ENCODE assay signal across 23 cellular contexts in the genomic region with DNA sequence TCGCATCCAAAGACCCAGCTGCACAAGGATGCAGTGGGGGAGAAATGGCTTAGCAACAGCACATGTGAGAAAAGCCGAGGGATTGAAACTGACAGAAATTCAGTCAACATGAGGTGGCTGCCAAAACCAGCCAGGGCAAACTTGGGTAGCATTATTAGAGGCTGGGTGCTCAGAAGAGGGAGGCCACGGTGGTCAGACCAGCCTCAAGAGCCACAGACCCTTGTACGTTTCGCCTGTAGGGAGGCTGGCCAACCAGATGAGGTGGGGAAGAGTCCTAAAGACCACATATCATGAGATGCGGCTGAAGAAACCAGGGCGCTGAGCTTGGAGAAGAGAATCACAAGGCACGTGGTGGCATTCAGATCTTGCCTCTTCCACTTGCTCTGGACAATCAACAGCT. TPM values are rescaled to one million over a fixed set of nuclear protein-coding genes. Genes with fewer than 3 reads are reported as not detected.
DNase-seq lines count a peak whose midpoint lies in the region; ATAC-seq, FAIRE-seq and TF ChIP-seq lines count a peak whose summit lies in the region.
"Had no signal": no experiment of that assay in that cellular context is flagged by ENCODE, and none has a peak within 500 bp of the region (broad histone marks: within the 10 kb centered on the region; RNA-seq: fewer than 3 reads in every experiment).

No MANE protein-coding gene starts in this region.

- no peak overlapping the region for H3K23ac ChIP-seq in neuronal stem cell (ENCODE audit: low read depth, low read length, poor library complexity)

- H3K4me1 ChIP-seq in neuronal stem cell (ENCODE audit: control insufficient read depth in 2 of 2, insufficient read depth in 1 of 2, low read depth in 1 of 2, low read length in 2 of 2): peaks cover 4 to 14% of the 10 kb centered on the region in 2 donors
- H3K4me1 ChIP-seq in osteoblast (ENCODE audit: insufficient read depth, low read length): no peaks in the 10 kb centered on the region
- H3K4me1 ChIP-seq in PC-3 (ENCODE audit: insufficient read depth, low read length): no peaks in the 10 kb centered on the region
- H3K4me1 ChIP-seq in HepG2 (ENCODE audit: insufficient read depth, low read length): peaks cover 10% of the 10 kb centered on the region; the same call in 1 of the 2 replicates

- DNase-seq in activated CD8-positive, alpha-beta memory T cell treated with anti-CD3 and anti-CD28 coated beads, Interleukin-2, amount 10 ng/mL, durations not matched to agents 7 days and 5 days: peak; percentile 34
- DNase-seq in activated CD8-positive, alpha-beta memory T cell treated with anti-CD3 and anti-CD28 coated beads, Interleukin-2, amount 50 U/mL, for 48 hours: no peak
- DNase-seq in neuronal stem cell (ENCODE audit: low spot score): no peak
- no peak for DNase-seq in osteoblast (ENCODE audit: insufficient read length, low spot score, missing footprints)
- DNase-seq in PC-3: no peak
- no peak for DNase-seq in HepG2 (ENCODE audit: low spot score)
- DNase-seq in AG20443 (ENCODE audit: low spot score): no peak

- H3K27me3 ChIP-seq in neuronal stem cell (ENCODE audit: control insufficient read depth in 3 of 3, insufficient read depth in 3 of 3, low read depth in 1 of 3, low read length in 3 of 3) (peaks cover 0 to 6% (median 0%) of the 10 kb centered on the region in 3 experiments), osteoblast (ENCODE audit: insufficient read depth, low read length) (peaks cover 3% of the 10 kb centered on the region), PC-3 (ENCODE audit: low read length) (peaks cover 9% of the 10 kb centered on the region; the same call in 1 of the 2 replicates), HepG2 (ENCODE audit: control insufficient read depth in 1 of 2, insufficient read depth in 2 of 2, low read length in 2 of 2) (peaks cover 3 to 11% of the 10 kb centered on the region in 2 experiments; a peak in 3 of 5 replicates)

- H3K9me3 Mint-ChIP-seq in activated CD8-positive, alpha-beta memory T cell treated with anti-CD3 and anti-CD28 coated beads, Interleukin-2, amount 10 ng/mL, durations not matched to agents 7 days and 5 days (ENCODE audit: low read depth): no peaks in the 10 kb centered on the region
- H3K9me3 Mint-ChIP-seq in dendritic cell treated with granulocyte-macrophage colony-stimulating factor and Interleukin-4, amounts not matched to agents 40 ng/mL and 50 ng/mL, for 4 days: no peaks in the 10 kb centered on the region
- H3K9me3 Mint-ChIP-seq: activated CD4-positive, alpha-beta memory T cell treated with anti-CD3 and anti-CD28 coated beads, Interleukin-2, amount 10 ng/mL, durations not matched to agents 7 days and 5 days; activated naive CD8-positive, alpha-beta T cell treated with anti-CD3 and anti-CD28 coated beads, Interleukin-2, amount 10 ng/mL, durations not matched to agents 7 days and 5 days; CD8-positive, alpha-beta T cell; mesothelial cell of epicardium had no signal

- H3K27ac Mint-ChIP-seq in activated CD8-positive, alpha-beta memory T cell treated with anti-CD3 and anti-CD28 coated beads, Interleukin-2, amount 10 ng/mL, durations not matched to agents 7 days and 5 days: no peak overlapping the region
- H3K27ac Mint-ChIP-seq in dendritic cell treated with granulocyte-macrophage colony-stimulating factor and Interleukin-4, amounts not matched to agents 40 ng/mL and 50 ng/mL, for 4 days: peak overlapping the region; percentile 71
- H3K27ac Mint-ChIP-seq: activated CD4-positive, alpha-beta memory T cell treated with anti-CD3 and anti-CD28 coated beads, Interleukin-2, amount 10 ng/mL, durations not matched to agents 7 days and 5 days; activated naive CD8-positive, alpha-beta T cell treated with anti-CD3 and anti-CD28 coated beads, Interleukin-2, amount 10 ng/mL, durations not matched to agents 7 days and 5 days; CD8-positive, alpha-beta T cell; mesothelial cell of epicardium; naive thymus-derived CD4-positive, alpha-beta T cell had no signal

- no peaks in the 10 kb centered on the region for H3K9me2 ChIP-seq in PC-3 (replicated peaks; ENCODE audit: low read length)

- peak overlapping the region; percentile 69 for H2BK120ac ChIP-seq in neuronal stem cell (ENCODE audit: low read depth, low read length)

- no peak overlapping the region for H3K4me3 ChIP-seq in neuronal stem cell (ENCODE audit: low read length in 2 of 2)
- H3K4me3 ChIP-seq in osteoblast (ENCODE audit: insufficient read depth, low read length): no peak overlapping the region
- H3K4me3 ChIP-seq in PC-3 (ENCODE audit: low read length): no peak overlapping the region
- H3K4me3 ChIP-seq in HepG2 (replicated peaks in 1 of 3; ENCODE audit: insufficient read depth in 1 of 3, low read depth in 2 of 3, low read length in 3 of 3): no peak overlapping the region
- H3K4me3 ChIP-seq: GM12878, left lung, spleen had no signal

- peak overlapping the region; percentile 11 for H2AK5ac ChIP-seq in neuronal stem cell (ENCODE audit: low read depth, low read length)

- no peak overlapping the region for H4K8ac ChIP-seq in neuronal stem cell (ENCODE audit: low read depth, low read length)

- CTCF ChIA-PET in activated CD8-positive, alpha-beta memory T cell treated with anti-CD3 and anti-CD28 coated beads, Interleukin-2, amount 10 ng/mL, durations not matched to agents 7 days and 5 days (lab: Charles Lee): interaction anchor here (0.6 to 8.7 kb wide), 18 partner anchors 9 to 852 kb away, joined by 3 to 284 read pairs (median 4); no protein-coding TSS in a partner anchor
- CTCF ChIA-PET in PC-3 (lab: Charles Lee) (interaction anchor here (1.7 to 4.0 kb wide), 2 partner anchors 115 to 117 kb away, joined by 7 to 24 read pairs; no protein-coding TSS in a partner anchor), HepG2 (lab: Yijun Ruan, JAX; ENCODE audit: low intra/inter-chr PET ratio, low total read pairs) (interaction anchor here (6.9 kb wide), 1 partner anchor 116 kb away, joined by 132 read pairs; no protein-coding TSS in a partner anchor)

- no peak overlapping the region for H4K91ac ChIP-seq in neuronal stem cell (ENCODE audit: low read depth, low read length, poor library complexity)

- no peaks in the 10 kb centered on the region for H3K79me1 ChIP-seq in neuronal stem cell (ENCODE audit: low read depth, low read length)

- peaks cover 23% of the 10 kb centered on the region for H3K27me3 Mint-ChIP-seq in activated CD8-positive, alpha-beta memory T cell treated with anti-CD3 and anti-CD28 coated beads, Interleukin-2, amount 10 ng/mL, durations not matched to agents 7 days and 5 days
- H3K27me3 Mint-ChIP-seq in dendritic cell treated with granulocyte-macrophage colony-stimulating factor and Interleukin-4, amounts not matched to agents 40 ng/mL and 50 ng/mL, for 4 days: peaks cover 19% of the 10 kb centered on the region

- peak overlapping the region; percentile 90 for H3K18ac ChIP-seq in neuronal stem cell (ENCODE audit: low read length)

- H3K36me3 ChIP-seq in neuronal stem cell (replicated peaks in 1 of 2; ENCODE audit: control insufficient read depth in 2 of 2, insufficient read depth in 2 of 2, low read length in 2 of 2): no peaks in the 10 kb centered on the region
- H3K36me3 ChIP-seq in osteoblast (ENCODE audit: insufficient read depth, low read length): no peaks in the 10 kb centered on the region
- no peaks in the 10 kb centered on the region for H3K36me3 ChIP-seq in PC-3 (ENCODE audit: low read depth, low read length)
- no peaks in the 10 kb centered on the region for H3K36me3 ChIP-seq in HepG2 (replicated peaks in 1 of 2; ENCODE audit: control insufficient read depth in 1 of 2, insufficient read depth in 2 of 2, low read length in 2 of 2)
- H3K36me3 ChIP-seq: left lung, spleen had no signal

- no peak for FAIRE-seq in HepG2 (lab: Jason Lieb, UNC)
- FAIRE-seq: astrocyte had no signal

- no peak for TF ChIP-seq POLR2A in HepG2 (IDR thresholded peaks at IDR 0.05; ENCODE audit: insufficient read depth in 1 of 2, low read depth in 2 of 2, low read length in 2 of 2)

- peaks cover 2% of the 10 kb centered on the region for H3K4me1 Mint-ChIP-seq in activated CD8-positive, alpha-beta memory T cell treated with anti-CD3 and anti-CD28 coated beads, Interleukin-2, amount 10 ng/mL, durations not matched to agents 7 days and 5 days
- H3K4me1 Mint-ChIP-seq in dendritic cell treated with granulocyte-macrophage colony-stimulating factor and Interleukin-4, amounts not matched to agents 40 ng/mL and 50 ng/mL, for 4 days (ENCODE audit: low read depth): peaks cover 13% of the 10 kb centered on the region

- H3F3A ChIP-seq in PC-3 (ENCODE audit: low read length, unreplicated experiment): no peaks in the 10 kb centered on the region

- H3K36me3 Mint-ChIP-seq in activated CD8-positive, alpha-beta memory T cell treated with anti-CD3 and anti-CD28 coated beads, Interleukin-2, amount 10 ng/mL, durations not matched to agents 7 days and 5 days: no peaks in the 10 kb centered on the region
- H3K36me3 Mint-ChIP-seq in dendritic cell treated with granulocyte-macrophage colony-stimulating factor and Interleukin-4, amounts not matched to agents 40 ng/mL and 50 ng/mL, for 4 days (ENCODE audit: low read depth): no peaks in the 10 kb centered on the region
- H3K36me3 Mint-ChIP-seq: activated naive CD8-positive, alpha-beta T cell treated with anti-CD3 and anti-CD28 coated beads, Interleukin-2, amount 10 ng/mL, durations not matched to agents 7 days and 5 days; CD8-positive, alpha-beta T cell; mesothelial cell of epicardium; naive thymus-derived CD4-positive, alpha-beta T cell had no signal

- no peak for ATAC-seq in activated CD8-positive, alpha-beta memory T cell treated with anti-CD3 and anti-CD28 coated beads, Interleukin-2, amount 10 ng/mL, durations not matched to agents 7 days and 5 days
- ATAC-seq in PC-3 (no peak), HepG2 (no peak)

- H3K9ac ChIP-seq in neuronal stem cell (ENCODE audit: low read depth, low read length, poor library complexity): no peak overlapping the region
- no peak overlapping the region for H3K9ac ChIP-seq in PC-3 (ENCODE audit: low read length)
- no peak overlapping the region for H3K9ac ChIP-seq in HepG2 (ENCODE audit: insufficient read depth, low read depth, low read length)

- H3K27ac ChIP-seq in neuronal stem cell (replicated peaks; ENCODE audit: low read length) (no peak overlapping the region), osteoblast (ENCODE audit: low read depth, low read length) (no peak overlapping the region), PC-3 (ENCODE audit: low read length) (no peak overlapping the region), HepG2 (ENCODE audit: extremely low read length, insufficient read depth, low read length) (no peak overlapping the region)
- H3K27ac ChIP-seq: left lung, spleen had no signal

- in situ Hi-C loops in HepG2 (cut with HindIII; ENCODE audit: extremely low pct_ligation_motif_present, low pct_unique_long_range_greater_than_20kb): loop anchor here (5.0 kb wide), 1 partner anchor 116 kb away; no protein-coding TSS in a partner anchor

- WGBS in neuronal stem cell (ENCODE audit: extremely low coverage in 2 of 2, insufficient read length in 2 of 2, insufficient replicate concordance in 1 of 2), 2 donors: no CpG with 5 or more reads among the region's 8 CpGs
- 60% methylated on average over 8 of the region's 8 CpGs for WGBS in HepG2 (ENCODE audit: low lambda C conversion rate)

- no peaks in the 10 kb centered on the region for H3K79me2 ChIP-seq in osteoblast (ENCODE audit: insufficient read depth, low read length)
- no peaks in the 10 kb centered on the region for H3K79me2 ChIP-seq in PC-3 (ENCODE audit: low read length)
- H3K79me2 ChIP-seq in HepG2 (ENCODE audit: insufficient read depth, low read length): no peaks in the 10 kb centered on the region

- H3K4me2 ChIP-seq in neuronal stem cell (ENCODE audit: insufficient read depth, low read length, poor library complexity, severe bottlenecking) (no peak overlapping the region), osteoblast (ENCODE audit: insufficient read depth, low read length) (no peak overlapping the region), PC-3 (ENCODE audit: low read length) (no peak overlapping the region), HepG2 (ENCODE audit: low read depth, low read length) (no peak overlapping the region)

- TF ChIP-seq CTCF in osteoblast (IDR thresholded peaks at IDR 0.05; ENCODE audit: extremely low read depth, low read depth, low read length) (no peak), PC-3 (conservative IDR thresholded peaks at IDR 0.05; ENCODE audit: low read depth, low read length) (no peak), HepG2 (CRISPR knock-in tag; IDR thresholded peaks at IDR 0.05) (no peak)

- POLR2A ChIA-PET in PC-3 (lab: Charles Lee; ENCODE audit: unreplicated experiment): no interaction called here
- POLR2A ChIA-PET in HepG2 (lab: Yijun Ruan, JAX): interaction anchor here (1.7 kb wide), 1 partner anchor 118 kb away, joined by 6 read pairs; no protein-coding TSS in a partner anchor

- H3K4me3 Mint-ChIP-seq in activated CD8-positive, alpha-beta memory T cell treated with anti-CD3 and anti-CD28 coated beads, Interleukin-2, amount 10 ng/mL, durations not matched to agents 7 days and 5 days: no peak overlapping the region
- H3K4me3 Mint-ChIP-seq in dendritic cell treated with granulocyte-macrophage colony-stimulating factor and Interleukin-4, amounts not matched to agents 40 ng/mL and 50 ng/mL, for 4 days: peak overlapping the region; percentile 64
- H3K4me3 Mint-ChIP-seq: activated CD4-positive, alpha-beta memory T cell treated with anti-CD3 and anti-CD28 coated beads, Interleukin-2, amount 10 ng/mL, durations not matched to agents 7 days and 5 days; activated naive CD8-positive, alpha-beta T cell treated with anti-CD3 and anti-CD28 coated beads, Interleukin-2, amount 10 ng/mL, durations not matched to agents 7 days and 5 days; CD8-positive, alpha-beta T cell; mesothelial cell of epicardium had no signal

- no peak for TF ChIP-seq RAD21 in HepG2 (CRISPR knock-in tag; IDR thresholded peaks at IDR 0.05)

- H3K4ac ChIP-seq in neuronal stem cell (ENCODE audit: low read length): no peak overlapping the region

- H2BK15ac ChIP-seq in neuronal stem cell (ENCODE audit: low read length): peak overlapping the region; percentile 56

- BruUV-seq in PC-3 (replicated peaks; lab: Mats Ljungman, UMichigan) (no TSS peak), HepG2 (replicated peaks; lab: Mats Ljungman, UMichigan) (no TSS peak)

- intact Hi-C loops in dendritic cell treated with granulocyte-macrophage colony-stimulating factor and Interleukin-4, amounts not matched to agents 40 ng/mL and 50 ng/mL, for 4 days (cut with micrococcal nuclease): no loop called here
- intact Hi-C loops in PC-3 (cut with micrococcal nuclease) (no loop called here), HepG2 (cut with micrococcal nuclease; ENCODE audit: unreplicated experiment) (no loop called here)

- H3K14ac ChIP-seq in neuronal stem cell (ENCODE audit: low read length): no peak overlapping the region

- H2BK12ac ChIP-seq in neuronal stem cell (ENCODE audit: low read length): no peak overlapping the region

- no peak overlapping the region for H2BK5ac ChIP-seq in neuronal stem cell (ENCODE audit: low read length)

- H3K9me3 ChIP-seq in neuronal stem cell (replicated peaks in 1 of 2; ENCODE audit: control insufficient read depth in 2 of 2, insufficient read depth in 1 of 2, low read depth in 1 of 2, low read length in 2 of 2) (peaks cover 0 to 2% of the 10 kb centered on the region in 2 donors), osteoblast (ENCODE audit: low read depth, low read length) (no peaks in the 10 kb centered on the region), PC-3 (ENCODE audit: low read length) (no peaks in the 10 kb centered on the region), HepG2 (ENCODE audit: low read length) (no peaks in the 10 kb centered on the region)
- H3K9me3 ChIP-seq: left lung had no signal

- H4K20me1 ChIP-seq in osteoblast (ENCODE audit: insufficient read depth, low read length) (no peaks in the 10 kb centered on the region), PC-3 (ENCODE audit: low read length) (no peaks in the 10 kb centered on the region), HepG2 (ENCODE audit: insufficient read depth, low read length) (no peaks in the 10 kb centered on the region)

- TF ChIP-seq EP300 in HepG2 (IDR thresholded peaks at IDR 0.05; ENCODE audit: low read depth in 2 of 2, low read length in 2 of 2) (no peak), HepG2 (CRISPR knock-in tag; IDR thresholded peaks at IDR 0.05; ENCODE audit: borderline replicate concordance) (no peak)

- H2AFZ ChIP-seq in neuronal stem cell (ENCODE audit: low read length) (peak overlapping the region; percentile 82), osteoblast (ENCODE audit: low read length) (no peak overlapping the region), PC-3 (ENCODE audit: low read length) (no peak overlapping the region), HepG2 (ENCODE audit: low read length) (no peak overlapping the region)

RNA-seq across cellular contexts. Expression of gene SLC22A8, which starts 7.8 kb away (rescaled TPM):
- not detected for total RNA-seq in activated CD8-positive, alpha-beta memory T cell treated with anti-CD3 and anti-CD28 coated beads, Interleukin-2, amount 10 ng/mL, durations not matched to agents 7 days and 5 days
- polyA plus RNA-seq in neuronal stem cell (2013, experiment 1 of 2): not detected
- not detected for polyA plus RNA-seq in neuronal stem cell (2013, experiment 2 of 2)
- not detected in 2 replicates for total RNA-seq in osteoblast
- total RNA-seq in PC-3 (2014; rRNA removed): not detected in 2 replicates
- 0.04 TPM in 1 of 2 replicates, not detected in the other for total RNA-seq in HepG2 (2016; rRNA removed; fragmentation: Illumina TruSeq; extraction: Trizol)
- total RNA-seq in HepG2 (2016; cell fraction: cytosol; rRNA removed; fragmentation: Illumina TruSeq; extraction: Trizol; ENCODE audit: low read depth): not detected in 2 replicates
- total RNA-seq in HepG2 (2016; cell fraction: insoluble cytoplasmic fraction; rRNA removed; fragmentation: Illumina TruSeq; extraction: Trizol): not detected in 2 replicates
- not detected in 2 replicates for total RNA-seq in HepG2 (2016; cell fraction: membrane; rRNA removed; fragmentation: Illumina TruSeq; extraction: Trizol)
- 0.68 TPM in 1 of 2 replicates, not detected in the other for total RNA-seq in HepG2 (2016; cell fraction: nucleus; rRNA removed; fragmentation: Illumina TruSeq; extraction: Trizol)
- polyA plus RNA-seq in HepG2 (2011; rRNA removed): 0.05 and 0.33 TPM in 2 replicates
- polyA plus RNA-seq in HepG2 (2011; cell fraction: cytosol; rRNA removed): 0.11 and 0.14 TPM in 2 replicates
- 0.85 and 0.99 TPM in 2 replicates for polyA plus RNA-seq in HepG2 (2011; cell fraction: nucleus; rRNA removed)
- polyA plus RNA-seq in HepG2 (2012): 0.43 and 0.78 TPM in 2 replicates
- not detected in 2 replicates for polyA plus RNA-seq in HepG2 (2016; cell fraction: cytosol; fragmentation: Illumina TruSeq; extraction: Trizol; ENCODE audit: low read depth)
- not detected in 2 replicates for polyA plus RNA-seq in HepG2 (2016; cell fraction: insoluble cytoplasmic fraction; fragmentation: Illumina TruSeq; extraction: Trizol; ENCODE audit: low read depth)
- not detected in 2 replicates for polyA plus RNA-seq in HepG2 (2016; cell fraction: membrane; fragmentation: Illumina TruSeq; extraction: Trizol; ENCODE audit: low read depth)
- polyA plus RNA-seq in HepG2 (2016; cell fraction: nucleus; fragmentation: Illumina TruSeq; extraction: Trizol; ENCODE audit: insufficient read depth, low read depth): not detected in 2 replicates
- 0.32 TPM in 1 of 2 replicates, not detected in the other for polyA minus RNA-seq in HepG2 (2011; rRNA and poly(A)+ RNA removed; ENCODE audit: low replicate concordance)
- polyA minus RNA-seq in HepG2 (2011; cell fraction: cytosol; rRNA and poly(A)+ RNA removed): not detected in 2 replicates
- polyA minus RNA-seq in HepG2 (2011; cell fraction: nucleus; rRNA and poly(A)+ RNA removed): 0.13 TPM in 1 of 2 replicates, not detected in the other
- total RNA-seq: activated CD4-positive, alpha-beta memory T cell treated with anti-CD3 and anti-CD28 coated beads, Interleukin-2, amount 10 ng/mL, durations not matched to agents 7 days and 5 days; activated naive CD8-positive, alpha-beta T cell treated with anti-CD3 and anti-CD28 coated beads, Interleukin-2, amount 10 ng/mL, durations not matched to agents 7 days and 5 days; astrocyte; CD8-positive, alpha-beta T cell; glomerular endothelial cell; GM12878; IMR-90; left lung; mesothelial cell of epicardium; naive thymus-derived CD4-positive, alpha-beta T cell; osteocyte; SK-MEL-5; spleen; subcutaneous adipose tissue; urinary bladder had no signal
- polyA plus RNA-seq: GM12878; IMR-90; naive thymus-derived CD4-positive, alpha-beta T cell; spleen; urinary bladder had no signal

RNA-seq across cellular contexts. Expression of gene SLC22A6, which starts 38.6 kb away (rescaled TPM):
- not detected for total RNA-seq in activated CD8-positive, alpha-beta memory T cell treated with anti-CD3 and anti-CD28 coated beads, Interleukin-2, amount 10 ng/mL, durations not matched to agents 7 days and 5 days
- polyA plus RNA-seq in neuronal stem cell (2013, experiment 1 of 2): not detected
- polyA plus RNA-seq in neuronal stem cell (2013, experiment 2 of 2): not detected
- total RNA-seq in osteoblast (not detected in 2 replicates), PC-3 (2014; rRNA removed) (not detected in 2 replicates), HepG2 (2016; rRNA removed; fragmentation: Illumina TruSeq; extraction: Trizol) (not detected in 2 replicates)
- not detected in 2 replicates for total RNA-seq in HepG2 (2016; cell fraction: cytosol; rRNA removed; fragmentation: Illumina TruSeq; extraction: Trizol; ENCODE audit: low read depth)
- total RNA-seq in HepG2 (2016; cell fraction: insoluble cytoplasmic fraction; rRNA removed; fragmentation: Illumina TruSeq; extraction: Trizol): not detected in 2 replicates
- total RNA-seq in HepG2 (2016; cell fraction: membrane; rRNA removed; fragmentation: Illumina TruSeq; extraction: Trizol): not detected in 2 replicates
- total RNA-seq in HepG2 (2016; cell fraction: nucleus; rRNA removed; fragmentation: Illumina TruSeq; extraction: Trizol): not detected in 2 replicates
- not detected in 2 replicates for polyA plus RNA-seq in HepG2 (2011; rRNA removed)
- polyA plus RNA-seq in HepG2 (2011; cell fraction: cytosol; rRNA removed): not detected in 2 replicates
- polyA plus RNA-seq in HepG2 (2011; cell fraction: nucleus; rRNA removed): not detected in 2 replicates
- not detected in 2 replicates for polyA plus RNA-seq in HepG2 (2012)
- not detected in 2 replicates for polyA plus RNA-seq in HepG2 (2016; cell fraction: cytosol; fragmentation: Illumina TruSeq; extraction: Trizol; ENCODE audit: low read depth)
- polyA plus RNA-seq in HepG2 (2016; cell fraction: insoluble cytoplasmic fraction; fragmentation: Illumina TruSeq; extraction: Trizol; ENCODE audit: low read depth): not detected in 2 replicates
- not detected in 2 replicates for polyA plus RNA-seq in HepG2 (2016; cell fraction: membrane; fragmentation: Illumina TruSeq; extraction: Trizol; ENCODE audit: low read depth)
- polyA plus RNA-seq in HepG2 (2016; cell fraction: nucleus; fragmentation: Illumina TruSeq; extraction: Trizol; ENCODE audit: insufficient read depth, low read depth): not detected in 2 replicates
- not detected in 2 replicates for polyA minus RNA-seq in HepG2 (2011; rRNA and poly(A)+ RNA removed; ENCODE audit: low replicate concordance)
- not detected in 2 replicates for polyA minus RNA-seq in HepG2 (2011; cell fraction: cytosol; rRNA and poly(A)+ RNA removed)
- polyA minus RNA-seq in HepG2 (2011; cell fraction: nucleus; rRNA and poly(A)+ RNA removed): not detected in 2 replicates
- total RNA-seq: activated CD4-positive, alpha-beta memory T cell treated with anti-CD3 and anti-CD28 coated beads, Interleukin-2, amount 10 ng/mL, durations not matched to agents 7 days and 5 days; activated naive CD8-positive, alpha-beta T cell treated with anti-CD3 and anti-CD28 coated beads, Interleukin-2, amount 10 ng/mL, durations not matched to agents 7 days and 5 days; astrocyte; CD8-positive, alpha-beta T cell; glomerular endothelial cell; GM12878; IMR-90; left lung; mesothelial cell of epicardium; naive thymus-derived CD4-positive, alpha-beta T cell; osteocyte; SK-MEL-5; spleen; subcutaneous adipose tissue; urinary bladder had no signal
- polyA plus RNA-seq: GM12878; IMR-90; naive thymus-derived CD4-positive, alpha-beta T cell; spleen; urinary bladder had no signal
